14 cellular contexts compared by ENCODE assay signal in genomic region chr5:170132642-170133448, GRCh38. TPM values are rescaled to one million over a fixed set of nuclear protein-coding genes. Genes with fewer than 3 reads are reported as not detected.
DNase-seq lines count a peak whose midpoint lies in the region; ATAC-seq and TF ChIP-seq lines count a peak whose summit lies in the region.
"Had no signal": no experiment of that assay in that cellular context is flagged by ENCODE, and none has a peak within 500 bp of the region (broad histone marks: within the 10 kb centered on the region; RNA-seq: fewer than 3 reads in every experiment).

No MANE protein-coding gene starts in this region.

- H3K4me1 ChIP-seq in colonic mucosa = no peaks in the 10 kb centered on the region
- H3K4me1 ChIP-seq: gastroesophageal sphincter had no signal

- DNase-seq in DMS 273 (lab: John Stamatoyannopoulos, UW; ENCODE audit: unreplicated experiment) = peak; percentile 90
- peak; percentile 93 for DNase-seq in NCI-H1694 treated with DMSO at 0.1 percent for 48 hours (lab: John Stamatoyannopoulos, UW)
- peak; percentile 0 for DNase-seq in colonic mucosa
- DNase-seq in myocyte (ENCODE audit: low read depth) = peak; percentile 3
- no peak for DNase-seq in GM13976 (ENCODE audit: low spot score)
- DNase-seq in DMS114 treated with DMSO at 0.1 percent for 48 hours (lab: John Stamatoyannopoulos, UW; ENCODE audit: unreplicated experiment) = no peak
- DNase-seq in stimulated activated naive CD4-positive, alpha-beta T cell (lab: John Stamatoyannopoulos, UW) = no peak
- DNase-seq: aorta; CD8-positive, alpha-beta memory T cell; KG1; T-helper 1 cell had no signal

- H3K27ac ChIP-seq in colonic mucosa = no peak overlapping the region
- H3K27ac ChIP-seq: gastroesophageal sphincter had no signal

- in situ Hi-C loops in GM13976 (cut with MboI; ENCODE audit: low sequenced_read_pairs, unreplicated experiment) = no loop called here

- H3K9me3 ChIP-seq in colonic mucosa = no peaks in the 10 kb centered on the region

- H3K36me3 ChIP-seq in colonic mucosa = no peaks in the 10 kb centered on the region
- H3K36me3 ChIP-seq: gastroesophageal sphincter had no signal

- H3K9ac ChIP-seq in colonic mucosa (ENCODE audit: low read depth in 2 of 2, low read length in 2 of 2) = no peak overlapping the region

- ATAC-seq in HG02623 (IDR thresholded peaks at IDR 0.05; ENCODE audit: unreplicated experiment) = no peak
- ATAC-seq: gastroesophageal sphincter had no signal

- no peak for TF ChIP-seq CTCF in colonic mucosa (IDR thresholded peaks at IDR 0.05)
- TF ChIP-seq CTCF in GM13976 (IDR thresholded peaks at IDR 0.05; ENCODE audit: borderline replicate concordance, control extremely low read depth, extremely low read depth, insufficient read depth, missing control alignments) = no peak

- intact Hi-C loops in colonic mucosa (cut with DNase I) = no loop called here

- no peaks in the 10 kb centered on the region for H3K27me3 ChIP-seq in colonic mucosa

- H3K4me3 ChIP-seq in colonic mucosa = no peak overlapping the region
- H3K4me3 ChIP-seq: gastroesophageal sphincter had no signal

RNA-seq across cellular contexts. Expression of gene FOXI1, which starts 27.1 kb away (rescaled TPM):
- under 1 TPM in 1 of 2 donors, not detected in 1; 0.16 TPM for total RNA-seq in colonic mucosa
- total RNA-seq in myocyte = not detected in 2 replicates
- polyA plus RNA-seq in myocyte (2012) = not detected
- total RNA-seq: activated CD8-positive, alpha-beta memory T cell treated with anti-CD3 and anti-CD28 coated beads for 36 hours; aorta; CD8-positive, alpha-beta memory T cell; gastroesophageal sphincter had no signal
- polyA plus RNA-seq: aorta; CD8-positive, alpha-beta memory T cell had no signal

Comparison
In these comparisons a context has a peak if more than half of its experiments do, and no peak if none do; other contexts are left out.
1. DNase-seq: peak in DMS 273 (single experiment), NCI-H1694 treated with DMSO at 0.1 percent for 48 hours (single experiment), colonic mucosa (single experiment) and myocyte (single experiment); none in GM13976 (single experiment), DMS114 treated with DMSO at 0.1 percent for 48 hours (single experiment) and stimulated activated naive CD4-positive, alpha-beta T cell (0 of 6).